Comparison of ENCODE assay signal across 23 cellular contexts in the genomic region with DNA sequence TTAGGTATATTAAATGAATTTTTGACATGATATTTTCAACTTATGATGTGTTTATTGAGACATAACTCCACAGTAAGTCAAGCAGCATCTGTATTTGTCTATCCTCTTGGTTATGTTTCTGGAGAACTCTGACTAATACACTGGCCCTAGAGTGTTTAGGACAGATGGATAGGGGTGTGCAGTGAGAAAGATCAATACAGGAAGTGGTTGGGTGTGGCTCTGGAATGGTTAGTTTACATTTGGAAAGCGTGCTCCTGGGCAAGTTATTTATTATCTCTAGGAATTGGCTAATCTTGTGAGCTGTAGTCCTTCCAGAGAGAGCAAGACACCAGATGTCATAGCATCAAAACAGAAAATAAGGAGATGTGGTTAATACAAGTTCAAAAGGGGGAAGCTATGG. TPM values are rescaled to one million over a fixed set of nuclear protein-coding genes. Genes with fewer than 3 reads are reported as not detected.
DNase-seq lines count a peak whose midpoint lies in the region; FAIRE-seq and TF ChIP-seq lines count a peak whose summit lies in the region.
"Had no signal": no experiment of that assay in that cellular context is flagged by ENCODE, and none has a peak within 500 bp of the region (broad histone marks: within the 10 kb centered on the region; RNA-seq: fewer than 3 reads in every experiment).

No MANE protein-coding gene starts in this region.

- no peaks in the 10 kb centered on the region for H3K9me3 ChIP-seq in suprapubic skin
- H3K9me3 ChIP-seq: left ventricle myocardium inferior, SJCRH30, tibial artery had no signal

- TF ChIP-seq EP300 in suprapubic skin (IDR thresholded peaks at IDR 0.05), result no peak

- H3K4me1 Mint-ChIP-seq in glutamatergic neuron (ENCODE audit: low read depth, unreplicated experiment) (peaks cover 10% of the 10 kb centered on the region), progenitor cell of endocrine pancreas (ENCODE audit: low read depth) (peaks cover 6% of the 10 kb centered on the region)
- H3K4me1 Mint-ChIP-seq: activated CD8-positive, alpha-beta memory T cell treated with anti-CD3 and anti-CD28 coated beads, Interleukin-2, amount 10 ng/mL, durations not matched to agents 7 days and 5 days; nephron progenitor cell had no signal

- peak; percentile 30 for DNase-seq in COLO668 (lab: John Stamatoyannopoulos, UW; ENCODE audit: unreplicated experiment)
- DNase-seq in GM18507 (ENCODE audit: extremely low spot score, insufficient read length, low read depth), result no peak
- DNase-seq in NCI-H748 (lab: John Stamatoyannopoulos, UW; ENCODE audit: unreplicated experiment), result peak; percentile 80
- no peak for DNase-seq in glutamatergic neuron
- DNase-seq in suprapubic skin (ENCODE audit: low spot score in 2 of 2), result no peak
- no peak for DNase-seq in hypothalamus (lab: John Stamatoyannopoulos, UW)
- no peak for DNase-seq in DMS79 (lab: John Stamatoyannopoulos, UW)
- DNase-seq in progenitor cell of endocrine pancreas (ENCODE audit: low spot score, unreplicated experiment), result no peak
- DNase-seq: activated CD4-positive, alpha-beta T cell treated with anti-CD3 and anti-CD28 coated beads for 48 hours; activated CD8-positive, alpha-beta memory T cell treated with anti-CD3 and anti-CD28 coated beads, Interleukin-2, amount 10 ng/mL, durations not matched to agents 7 days and 5 days; DMS79 treated with DMSO at 0.1 percent for 48 hours; H9; left ventricle myocardium inferior; midbrain; NCI-H524 treated with DMSO at 0.1 percent for 48 hours; nephron progenitor cell; OCI-M1; stimulated activated naive CD4-positive, alpha-beta T cell treated with Interleukin-2 at 50 U/mL for 16 hours; tibial artery had no signal

- H3K36me3 Mint-ChIP-seq in glutamatergic neuron (ENCODE audit: unreplicated experiment) (no peaks in the 10 kb centered on the region), progenitor cell of endocrine pancreas (ENCODE audit: insufficient read depth) (no peaks in the 10 kb centered on the region)
- H3K36me3 Mint-ChIP-seq: activated CD8-positive, alpha-beta memory T cell treated with anti-CD3 and anti-CD28 coated beads, Interleukin-2, amount 10 ng/mL, durations not matched to agents 7 days and 5 days; activated naive CD8-positive, alpha-beta T cell had no signal

- H3K27ac Mint-ChIP-seq in glutamatergic neuron (ENCODE audit: unreplicated experiment), result peak overlapping the region; percentile 75
- no peak overlapping the region for H3K27ac Mint-ChIP-seq in progenitor cell of endocrine pancreas
- H3K27ac Mint-ChIP-seq: activated CD8-positive, alpha-beta memory T cell treated with anti-CD3 and anti-CD28 coated beads, Interleukin-2, amount 10 ng/mL, durations not matched to agents 7 days and 5 days; activated naive CD8-positive, alpha-beta T cell; H9; nephron progenitor cell had no signal

- TF ChIP-seq CTCF in glutamatergic neuron (IDR thresholded peaks at IDR 0.05; ENCODE audit: partially characterized antibody, unreplicated experiment), result no peak
- TF ChIP-seq CTCF in suprapubic skin (IDR thresholded peaks at IDR 0.05), result no peak
- no peak for TF ChIP-seq CTCF in progenitor cell of endocrine pancreas (IDR thresholded peaks at IDR 0.05; ENCODE audit: unreplicated experiment)

- H3K36me3 ChIP-seq in suprapubic skin, result no peaks in the 10 kb centered on the region
- H3K36me3 ChIP-seq: left ventricle myocardium inferior, SJCRH30, tibial artery had no signal

- no peaks in the 10 kb centered on the region for H3K27me3 Mint-ChIP-seq in glutamatergic neuron (ENCODE audit: unreplicated experiment)
- H3K27me3 Mint-ChIP-seq in progenitor cell of endocrine pancreas, result no peaks in the 10 kb centered on the region
- H3K27me3 Mint-ChIP-seq: activated CD8-positive, alpha-beta memory T cell treated with anti-CD3 and anti-CD28 coated beads, Interleukin-2, amount 10 ng/mL, durations not matched to agents 7 days and 5 days had no signal

- no peaks in the 10 kb centered on the region for H3K4me1 ChIP-seq in suprapubic skin
- H3K4me1 ChIP-seq: tibial artery had no signal

- H3K27me3 ChIP-seq in suprapubic skin, result no peaks in the 10 kb centered on the region
- H3K27me3 ChIP-seq: SJCRH30, tibial artery had no signal

- H3K4me3 Mint-ChIP-seq in glutamatergic neuron (ENCODE audit: unreplicated experiment) (no peak overlapping the region), progenitor cell of endocrine pancreas (ENCODE audit: low read depth) (no peak overlapping the region)
- H3K4me3 Mint-ChIP-seq: activated CD8-positive, alpha-beta memory T cell treated with anti-CD3 and anti-CD28 coated beads, Interleukin-2, amount 10 ng/mL, durations not matched to agents 7 days and 5 days; activated naive CD8-positive, alpha-beta T cell; H9; nephron progenitor cell had no signal

- WGBS in suprapubic skin, result 22% methylated on average over 1 of the region's 1 CpG

- peak; percentile 5 for FAIRE-seq in GM18507 (lab: Jason Lieb, UNC)

- H3K9me3 Mint-ChIP-seq in glutamatergic neuron (ENCODE audit: unreplicated experiment) (no peaks in the 10 kb centered on the region), progenitor cell of endocrine pancreas (ENCODE audit: low read depth) (peaks cover 4% of the 10 kb centered on the region)
- H3K9me3 Mint-ChIP-seq: nephron progenitor cell had no signal

- no peak overlapping the region for H3K27ac ChIP-seq in suprapubic skin
- H3K27ac ChIP-seq: C4-2B, left ventricle myocardium inferior, SJCRH30, tibial artery had no signal

- no peak for TF ChIP-seq POLR2A in suprapubic skin (IDR thresholded peaks at IDR 0.05)

- no peak overlapping the region for H3K4me3 ChIP-seq in suprapubic skin
- H3K4me3 ChIP-seq: left ventricle myocardium inferior, SJCRH30, tibial artery had no signal

RNA-seq across cellular contexts. Expression of gene PLAAT1, which starts 33.7 kb away (rescaled TPM):
- total RNA-seq in glutamatergic neuron (ENCODE audit: unreplicated experiment) (21.2 TPM), suprapubic skin (1 to 10 TPM in 2 of 4 donors, under 1 TPM in 2; 0.49 to 4.9 (median 2.6) TPM), progenitor cell of endocrine pancreas (2.1 and 2.2 TPM in 2 replicates)
- total RNA-seq: activated CD8-positive, alpha-beta memory T cell treated with anti-CD3 and anti-CD28 coated beads, Interleukin-2, amount 10 ng/mL, durations not matched to agents 7 days and 5 days; T-helper 1 cell treated with Interleukin-12 subunit alpha and Interleukin-12 subunit beta and Interleukin-4 antibody, amounts not matched to agents 30 ng/mL and 1 ng/mL, for 36 hours had no signal

Comparison
In these comparisons a context has a peak if more than half of its experiments do, and no peak if none do; other contexts are left out.
1. DNase-seq: peak in COLO668 (single experiment) and NCI-H748 (single experiment); none in GM18507 (single experiment), glutamatergic neuron (single experiment), suprapubic skin (0 of 2), hypothalamus (0 of 51), DMS79 (single experiment) and progenitor cell of endocrine pancreas (single experiment).